Comparison of ENCODE assay signal across 21 cellular contexts in genomic region chr7:137925091-137925490, GRCh38.
DNase-seq lines count a peak whose midpoint lies in the region; ATAC-seq and TF ChIP-seq lines count a peak whose summit lies in the region.
"Had no signal": no experiment of that assay in that cellular context is flagged by ENCODE, and none has a peak within 500 bp of the region (broad histone marks: within the 10 kb centered on the region; RNA-seq: fewer than 3 reads in every experiment).

No MANE protein-coding gene starts in this region.

- H3K9me3 ChIP-seq in T-helper 17 cell (ENCODE audit: control insufficient read depth, low read length, poor library complexity, severe bottlenecking), result no peaks in the 10 kb centered on the region
- H3K9me3 ChIP-seq: body of pancreas, Caco-2, prostate gland, sigmoid colon, upper lobe of left lung had no signal

- DNase-seq in ELR (ENCODE audit: low read depth) (peak; percentile 46), T-helper 17 cell (no peak), RPMI8226 (no peak)
- DNase-seq in effector memory CD8-positive, alpha-beta T cell, result no peak
- DNase-seq in natural killer cell treated with Interleukin-12 subunit alpha and Interleukin-12 subunit beta and Interleukin-15 and Interleukin-18, amount 100 ng/mL, for 72 hours (ENCODE audit: low spot score), result no peak
- no peak for DNase-seq in activated CD4-positive, alpha-beta T cell treated with anti-CD3 and anti-CD28 coated beads, Interleukin-2, amount 50 U/mL, for 1 hour
- DNase-seq: activated gamma-delta T cell treated with Interleukin-2 at 50 U/mL for 16 hours, body of pancreas, Caco-2, mesendoderm, NCI-H146, SHP77 treated with DMSO at 0.1 percent for 48 hours, sigmoid colon, upper lobe of left lung had no signal

- H3K4me1 Mint-ChIP-seq in T-helper 17 cell, result peaks cover 33% of the 10 kb centered on the region
- peaks cover 31 to 42% of the 10 kb centered on the region in 2 donors for H3K4me1 Mint-ChIP-seq in effector memory CD8-positive, alpha-beta T cell (ENCODE audit: low read depth in 2 of 2)
- peaks cover 36 to 46% of the 10 kb centered on the region in 2 donors for H3K4me1 Mint-ChIP-seq in natural killer cell treated with Interleukin-12 subunit alpha and Interleukin-12 subunit beta and Interleukin-15 and Interleukin-18, amount 100 ng/mL, for 72 hours (ENCODE audit: low read depth in 2 of 2)

- peak overlapping the region; percentile 60 for H3K27ac Mint-ChIP-seq in T-helper 17 cell
- H3K27ac Mint-ChIP-seq in effector memory CD8-positive, alpha-beta T cell, result peak overlapping the region; percentile 3 to 67
- peak overlapping the region; percentile 41 to 79 for H3K27ac Mint-ChIP-seq in natural killer cell treated with Interleukin-12 subunit alpha and Interleukin-12 subunit beta and Interleukin-15 and Interleukin-18, amount 100 ng/mL, for 72 hours
- H3K27ac Mint-ChIP-seq: GM23338; T-helper 2 cell treated with Interferon-gamma antibody and Interleukin-4, amounts not matched to agents 5 μg/mL and 100 μg/mL, for 36 hours had no signal

- H3K36me3 Mint-ChIP-seq in T-helper 17 cell (ENCODE audit: low read depth), result peaks cover 11% of the 10 kb centered on the region
- peaks cover 32% of the 10 kb centered on the region for H3K36me3 Mint-ChIP-seq in effector memory CD8-positive, alpha-beta T cell (ENCODE audit: insufficient read depth)
- H3K36me3 Mint-ChIP-seq in natural killer cell treated with Interleukin-12 subunit alpha and Interleukin-12 subunit beta and Interleukin-15 and Interleukin-18, amount 100 ng/mL, for 72 hours, result peaks cover 9% of the 10 kb centered on the region

- no peak overlapping the region for H3K4me3 Mint-ChIP-seq in T-helper 17 cell
- H3K4me3 Mint-ChIP-seq in effector memory CD8-positive, alpha-beta T cell, result no peak overlapping the region
- no peak overlapping the region for H3K4me3 Mint-ChIP-seq in natural killer cell treated with Interleukin-12 subunit alpha and Interleukin-12 subunit beta and Interleukin-15 and Interleukin-18, amount 100 ng/mL, for 72 hours
- H3K4me3 Mint-ChIP-seq: GM23338; stimulated activated memory B cell treated with anti-CD40 and anti-IgM and Interleukin-4, amounts not matched to agents 10 μg/mL and 1 μg/mL and 100 μg/mL, for 72 hours; T-helper 2 cell treated with Interferon-gamma antibody and Interleukin-4, amounts not matched to agents 5 μg/mL and 100 μg/mL, for 36 hours had no signal

- H3K9me3 Mint-ChIP-seq in effector memory CD8-positive, alpha-beta T cell, result no peaks in the 10 kb centered on the region
- H3K9me3 Mint-ChIP-seq in natural killer cell treated with Interleukin-12 subunit alpha and Interleukin-12 subunit beta and Interleukin-15 and Interleukin-18, amount 100 ng/mL, for 72 hours, result no peaks in the 10 kb centered on the region
- H3K9me3 Mint-ChIP-seq: T-helper 2 cell treated with Interferon-gamma antibody and Interleukin-4, amounts not matched to agents 5 μg/mL and 100 μg/mL, for 36 hours had no signal

- ATAC-seq in T-helper 17 cell, result no peak
- ATAC-seq in effector memory CD8-positive, alpha-beta T cell (replicated peaks), result no peak
- no peak for ATAC-seq in natural killer cell treated with Interleukin-12 subunit alpha and Interleukin-12 subunit beta and Interleukin-15 and Interleukin-18, amount 100 ng/mL, for 72 hours
- no peak for ATAC-seq in GM18505 (IDR thresholded peaks at IDR 0.05; ENCODE audit: unreplicated experiment)
- ATAC-seq: body of pancreas; GM23338; left lobe of liver; Panc1; stimulated activated memory B cell treated with anti-CD40 and anti-IgM and Interleukin-4, amounts not matched to agents 10 μg/mL and 1 μg/mL and 100 μg/mL, for 72 hours had no signal

- H3K27me3 Mint-ChIP-seq in T-helper 17 cell, result no peaks in the 10 kb centered on the region
- no peaks in the 10 kb centered on the region for H3K27me3 Mint-ChIP-seq in effector memory CD8-positive, alpha-beta T cell
- no peaks in the 10 kb centered on the region for H3K27me3 Mint-ChIP-seq in natural killer cell treated with Interleukin-12 subunit alpha and Interleukin-12 subunit beta and Interleukin-15 and Interleukin-18, amount 100 ng/mL, for 72 hours
- H3K27me3 Mint-ChIP-seq: stimulated activated memory B cell treated with anti-CD40 and anti-IgM and Interleukin-4, amounts not matched to agents 10 μg/mL and 1 μg/mL and 100 μg/mL, for 72 hours had no signal

- no peak for TF ChIP-seq POLR2A in GM18505 (IDR thresholded peaks at IDR 0.05; ENCODE audit: borderline replicate concordance, extremely low read depth, insufficient read depth, insufficient read length)
